ENCODE assay signal across 6 cellular contexts in the genomic region with DNA sequence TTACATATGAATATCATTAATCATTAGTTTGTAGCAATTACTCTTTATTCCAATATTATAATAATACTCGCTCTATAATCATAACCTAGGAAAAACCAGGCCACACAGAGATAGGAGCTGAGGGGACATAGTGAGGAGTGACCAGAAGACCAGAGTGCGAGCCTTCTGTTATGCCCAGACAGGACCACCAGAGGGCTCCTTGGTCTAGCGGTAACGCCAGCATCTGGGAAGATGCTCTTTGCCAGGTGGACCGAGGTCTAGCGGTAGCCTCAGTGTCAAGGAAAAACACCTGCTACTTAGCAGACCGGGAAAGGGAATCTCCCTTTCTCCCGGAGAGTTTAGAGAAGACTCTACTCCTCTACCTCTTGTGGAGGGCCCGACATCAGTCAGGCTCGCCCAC. TPM values are rescaled to one million over a fixed set of nuclear protein-coding genes. Genes with fewer than 3 reads are reported as not detected.
A peak's percentile ranks its signal among the peaks of the same experiment; 100 is the strongest.
DNase-seq lines count a peak whose midpoint lies in the region; ATAC-seq, FAIRE-seq and TF ChIP-seq lines count a peak whose summit lies in the region.
"Not testable (repeated sequence)": the region's sequence is repeated elsewhere in the genome, so short reads cannot be mapped to it uniquely, and the experiment has no call there.

No MANE protein-coding gene starts in this region.

- intact Hi-C loops in heart right ventricle (cut with DNase I), result loop anchor here in 1 of 10 donors (5.0 kb wide), 1 partner anchor 800 kb away; no protein-coding TSS in a partner anchor
- intact Hi-C loops in gastrocnemius medialis (cut with DNase I; ENCODE audit: low total_unique reads), result not testable (repeated sequence)

- TF ChIP-seq EP300 in Ishikawa (IDR thresholded peaks at IDR 0.05; ENCODE audit: borderline replicate concordance), result not testable (repeated sequence)

- not testable (repeated sequence) for H3K36me3 ChIP-seq in bronchial epithelial cell (ENCODE audit: control insufficient read depth, insufficient read depth, low read length); heart right ventricle; gastrocnemius medialis

- WGBS in heart right ventricle, 2 donors, result 77 to 80% methylated on average over 10 of the region's 10 CpGs

- not testable (repeated sequence) for DNase-seq in bronchial epithelial cell (ENCODE audit: low read depth); heart right ventricle
- peak in 1 of 2 donors; percentile 38 for DNase-seq in gastrocnemius medialis

- in situ Hi-C loops in gastrocnemius medialis (cut with MboI; ENCODE audit: low sequenced_read_pairs in 4 of 4), result not testable (repeated sequence)

- H3K27ac ChIP-seq in C4-2B, heart right ventricle: not testable (repeated sequence)
- peak overlapping the region in 2 of 4 donors; percentile 58 to 64 for H3K27ac ChIP-seq in gastrocnemius medialis

- ATAC-seq in heart right ventricle, gastrocnemius medialis: not testable (repeated sequence)

- H3K4me3 ChIP-seq in WI38 (ENCODE audit: low read depth, low read length); bronchial epithelial cell (ENCODE audit: low read depth, low read length); heart right ventricle; gastrocnemius medialis: not testable (repeated sequence)

- not testable (repeated sequence) for FAIRE-seq in bronchial epithelial cell (lab: Jason Lieb, UNC)

- H3K9me3 ChIP-seq in heart right ventricle, result peaks cover 0 to 16% (median 0%) of the 10 kb centered on the region in 11 donors
- not testable (repeated sequence) for H3K9me3 ChIP-seq in gastrocnemius medialis

- TF ChIP-seq POLR2A in gastrocnemius medialis (IDR thresholded peaks at IDR 0.05), result not testable (repeated sequence)

- peak; percentile 28; the same call in 1 of the 2 replicates for TF ChIP-seq RAD21 in Ishikawa (IDR thresholded peaks at IDR 0.05; ENCODE audit: low read depth)

- TF ChIP-seq CTCF in C4-2B (conservative IDR thresholded peaks at IDR 0.05) (peak; percentile 34), WI38 (IDR thresholded peaks at IDR 0.05; ENCODE audit: low read depth, low read length) (peak; percentile 34; the same call in 1 of the 2 replicates), bronchial epithelial cell (IDR thresholded peaks at IDR 0.05; ENCODE audit: insufficient read depth, low read length, severe bottlenecking) (peak; percentile 40), heart right ventricle (IDR thresholded peaks at IDR 0.05) (peak in 7 of 9 donors; percentile 37 to 54 (median 41)), gastrocnemius medialis (IDR thresholded peaks at IDR 0.05 in 4 of 5, conservative IDR thresholded peaks at IDR 0.05 in 1 of 5) (peak in 3 of 5 experiments; percentile 13 to 17 (median 16))

- H3K4me1 ChIP-seq in heart right ventricle (peaks cover 3 to 30% (median 14%) of the 10 kb centered on the region in 9 donors), gastrocnemius medialis (peaks cover 11 to 12% of the 10 kb centered on the region in 2 donors)

- H3K27me3 ChIP-seq in bronchial epithelial cell (ENCODE audit: control insufficient read depth, insufficient read depth, low read length); heart right ventricle; gastrocnemius medialis: not testable (repeated sequence)

RNA-seq across cellular contexts. Expression of gene WDR27, which starts 4.7 kb away (rescaled TPM):
- 16.8 and 21.8 TPM in 2 replicates for total RNA-seq in bronchial epithelial cell
- total RNA-seq in heart right ventricle, result 10 to 100 TPM in 1 of 10 donors, 1 to 10 TPM in 9; 5.1 to 11.0 (median 6.6) TPM
- 10 to 100 TPM in 1 of 2 donors, 1 to 10 TPM in 1; 3.2 to 12.0 TPM for polyA plus RNA-seq in heart right ventricle
- total RNA-seq in gastrocnemius medialis, result 10 to 100 TPM in 1 of 4 donors, 1 to 10 TPM in 3; 2.8 to 31.6 (median 4.0) TPM

RNA-seq across cellular contexts. Expression of gene C6orf120, which starts 4.8 kb away (rescaled TPM):
- total RNA-seq in bronchial epithelial cell, result 17.4 and 17.6 TPM in 2 replicates
- total RNA-seq in heart right ventricle, result 10 to 100 TPM; 12.4 to 18.9 (median 14.1) TPM
- polyA plus RNA-seq in heart right ventricle, result 10 to 100 TPM in 1 of 2 donors, 1 to 10 TPM in 1; 2.4 to 10.9 TPM
- total RNA-seq in gastrocnemius medialis, result 10 to 100 TPM; 23.8 to 41.4 (median 29.4) TPM

RNA-seq across cellular contexts. Expression of gene PHF10, which starts 27.2 kb away (rescaled TPM):
- total RNA-seq in bronchial epithelial cell, result 13.4 and 14.0 TPM in 2 replicates
- 10 to 100 TPM; 42.2 to 63.5 (median 54.9) TPM for total RNA-seq in heart right ventricle
- 10 to 100 TPM; 29.9 to 45.2 TPM for polyA plus RNA-seq in heart right ventricle
- total RNA-seq in gastrocnemius medialis, result 10 to 100 TPM; 40.1 to 58.1 (median 49.0) TPM

RNA-seq across cellular contexts. Expression of gene DYNLT2, which starts 54.3 kb away (rescaled TPM):
- total RNA-seq in bronchial epithelial cell (1.0 and 1.1 TPM in 2 replicates), heart right ventricle (1 to 10 TPM in 1 of 10 donors, under 1 TPM in 9; 0.19 to 1.1 (median 0.61) TPM), gastrocnemius medialis (1 to 10 TPM in 1 of 4 donors, under 1 TPM in 3; 0.23 to 1.1 (median 0.46) TPM)
- 1 to 10 TPM in 1 of 2 donors, under 1 TPM in 1; 0.74 to 3.4 TPM for polyA plus RNA-seq in heart right ventricle

RNA-seq across cellular contexts. Expression of gene ERMARD, which starts 54.3 kb away (rescaled TPM):
- total RNA-seq in bronchial epithelial cell (25.1 and 25.8 TPM in 2 replicates), heart right ventricle (10 to 100 TPM in 4 of 10 donors, 1 to 10 TPM in 6; 7.5 to 14.9 (median 9.6) TPM), gastrocnemius medialis (10 to 100 TPM in 2 of 4 donors, 1 to 10 TPM in 2; 9.0 to 18.9 (median 11.2) TPM)
- 10 to 100 TPM; 12.6 to 38.5 TPM for polyA plus RNA-seq in heart right ventricle
